Comparison of ENCODE assay signal across 19 cellular contexts in the genomic region with DNA sequence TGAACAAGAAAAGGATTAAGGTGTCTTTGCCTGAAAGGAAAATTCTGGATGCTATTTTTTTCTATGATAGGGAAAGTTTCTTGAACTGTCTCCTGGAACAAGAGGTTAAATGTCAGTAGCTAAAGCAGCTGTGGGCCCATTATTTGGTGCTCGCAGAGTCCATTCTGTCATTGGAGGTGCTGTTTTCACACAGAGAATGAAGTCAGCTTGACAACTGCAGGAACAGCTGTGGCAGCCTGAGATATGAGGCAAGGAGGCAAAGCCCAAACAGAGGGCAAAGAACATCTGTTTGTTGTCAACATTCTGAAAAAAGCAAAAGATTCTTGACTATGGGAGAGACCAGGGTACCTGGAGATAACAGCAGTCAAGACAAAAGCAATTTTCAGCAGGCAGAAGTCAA.
"Had no signal": no experiment of that assay in that cellular context is flagged by ENCODE, and none has a peak within 500 bp of the region (broad histone marks: within the 10 kb centered on the region; RNA-seq: fewer than 3 reads in every experiment).

No MANE protein-coding gene starts in this region.

- H3K4me3 ChIP-seq: lower lobe of right lung, transverse colon, vagina had no signal

- H3K27me3 ChIP-seq: brain microvascular endothelial cell, transverse colon, vagina had no signal

- H3K27ac ChIP-seq: brain microvascular endothelial cell, lower lobe of right lung, parathyroid adenoma, transverse colon, vagina had no signal

- DNase-seq: activated CD4-positive, alpha-beta memory T cell treated with anti-CD3 and anti-CD28 coated beads, Interleukin-2, amount 10 ng/mL, durations not matched to agents 7 days and 5 days; activated effector memory CD4-positive, alpha-beta T cell treated with Interleukin-2 at 50 U/mL for 16 hours; activated naive CD8-positive, alpha-beta T cell treated with anti-CD3 and anti-CD28 coated beads for 36 hours; activated T-cell treated with anti-CD3 and anti-CD28 coated beads, Interleukin-2, amount 50 U/mL, for 24 hours; amygdala; brain microvascular endothelial cell; cortex of kidney; effector memory CD4-positive, alpha-beta T cell; foreskin melanocyte; head of caudate nucleus; immature natural killer cell; lower lobe of right lung; stimulated activated CD4-positive, alpha-beta T cell treated with anti-CD3 and anti-CD28 coated beads, Interleukin-4, amount 100 ng/mL, for 1 hour; stimulated activated naive CD4-positive, alpha-beta T cell treated with Interleukin-2 at 50 U/mL for 16 hours; T-cell; T-helper 9 cell; transverse colon had no signal
